ENCODE assay signal across 10 cellular contexts in genomic region chr12:49345840-49346658, GRCh38. TPM values are rescaled to one million over a fixed set of nuclear protein-coding genes. Genes with fewer than 3 reads are reported as not detected.
DNase-seq lines count a peak whose midpoint lies in the region; ATAC-seq, FAIRE-seq and TF ChIP-seq lines count a peak whose summit lies in the region.
"Had no signal": no experiment of that assay in that cellular context is flagged by ENCODE, and none has a peak within 500 bp of the region (broad histone marks: within the 10 kb centered on the region; RNA-seq: fewer than 3 reads in every experiment).

No MANE protein-coding gene starts in this region.

- no peaks in the 10 kb centered on the region for H3K9me3 ChIP-seq in esophagus squamous epithelium
- H3K9me3 ChIP-seq in small intestine (ENCODE audit: control insufficient read depth, low read depth): no peaks in the 10 kb centered on the region
- H3K9me3 ChIP-seq: body of pancreas had no signal

- peaks cover 47 to 63% (median 54%) of the 10 kb centered on the region in 3 donors for H3K4me1 ChIP-seq in esophagus squamous epithelium
- H3K4me1 ChIP-seq in small intestine (ENCODE audit: control insufficient read depth in 2 of 2, insufficient read depth in 1 of 2, low read depth in 1 of 2, low read length in 1 of 2): peaks cover 6 to 14% of the 10 kb centered on the region in 2 donors

- H3K27ac ChIP-seq in esophagus squamous epithelium (no peak overlapping the region), small intestine (ENCODE audit: low read depth in 1 of 2, low read length in 1 of 2) (no peak overlapping the region)
- H3K27ac ChIP-seq: body of pancreas had no signal

- TF ChIP-seq CTCF in LNCaP clone FGC (IDR thresholded peaks at IDR 0.05; ENCODE audit: control insufficient read depth, extremely low read depth, insufficient read depth) (no peak), esophagus squamous epithelium (IDR thresholded peaks at IDR 0.05) (no peak), omental fat pad (IDR thresholded peaks at IDR 0.05) (no peak)

- intact Hi-C loops in esophagus squamous epithelium (cut with DNase I): no loop called here

- peak; percentile 53 for DNase-seq in DMS 273 (lab: John Stamatoyannopoulos, UW; ENCODE audit: unreplicated experiment)
- no peak for DNase-seq in DMS 273 treated with DMSO at 0.1 percent for 48 hours (lab: John Stamatoyannopoulos, UW)
- DNase-seq in LNCaP clone FGC (ENCODE audit: low read depth): no peak
- DNase-seq in esophagus squamous epithelium (lab: John Stamatoyannopoulos, UW): no peak
- peak; percentile 66 for DNase-seq in retina
- no peak for DNase-seq in small intestine
- no peak for DNase-seq in omental fat pad (ENCODE audit: low spot score)

- no peak for FAIRE-seq in small intestine (lab: Jason Lieb, UNC)
- FAIRE-seq: A204.1 had no signal

- H3K36me3 ChIP-seq in esophagus squamous epithelium (no peaks in the 10 kb centered on the region), small intestine (ENCODE audit: control insufficient read depth in 2 of 2, insufficient read depth in 2 of 2, low read length in 2 of 2) (no peaks in the 10 kb centered on the region)

- WGBS in esophagus squamous epithelium, 2 donors: 1 to 2% methylated on average over 50 to 54 of the region's 60 CpGs
- 2% methylated on average over 54 to 60 of the region's 60 CpGs for WGBS in small intestine, 3 donors

- TF ChIP-seq POLR2A in esophagus squamous epithelium (IDR thresholded peaks at IDR 0.05): no peak

- H3K4me3 ChIP-seq in LNCaP clone FGC (ENCODE audit: low read depth, low read length) (peak overlapping the region; percentile 25), esophagus squamous epithelium (peak overlapping the region; percentile 21 to 62 (median 40)), small intestine (ENCODE audit: low read depth in 1 of 2, low read length in 2 of 2) (peak overlapping the region in 1 of 2 donors; percentile 49)
- H3K4me3 ChIP-seq: body of pancreas had no signal

- H3K27me3 ChIP-seq in esophagus squamous epithelium (peaks cover 16 to 100% (median 25%) of the 10 kb centered on the region in 4 donors), small intestine (ENCODE audit: control insufficient read depth in 2 of 2, insufficient read depth in 2 of 2, low read length in 2 of 2) (peaks cover 0 to 17% of the 10 kb centered on the region in 2 donors)

- ATAC-seq in HG03039 (IDR thresholded peaks at IDR 0.05; ENCODE audit: unreplicated experiment) (no peak), omental fat pad (ENCODE audit: low FRiP score) (no peak)
- ATAC-seq: body of pancreas had no signal

RNA-seq across cellular contexts. Expression of gene DNAJC22, which starts 0.6 kb away (rescaled TPM):
- total RNA-seq in esophagus squamous epithelium (under 1 TPM in 2 of 4 donors, not detected in 2; 0.18 to 0.53 TPM), omental fat pad (1 to 10 TPM in 3 of 4 donors, not detected in 1; 1.8 to 9.2 (median 3.0) TPM)
- polyA plus RNA-seq in small intestine: 10 to 100 TPM; 14.9 to 25.3 (median 16.3) TPM

RNA-seq across cellular contexts. Expression of gene C1QL4, which starts 9.1 kb away (rescaled TPM):
- not detected for total RNA-seq in esophagus squamous epithelium
- polyA plus RNA-seq in small intestine: under 1 TPM in 1 of 3 donors, not detected in 2; 0.07 TPM
- 1 to 10 TPM in 1 of 4 donors, under 1 TPM in 1, not detected in 2; 0.65 to 1.1 TPM for total RNA-seq in omental fat pad
- total RNA-seq: body of pancreas had no signal

RNA-seq across cellular contexts. Expression of gene SPATS2, which starts 21.2 kb away (rescaled TPM):
- total RNA-seq in esophagus squamous epithelium: 1 to 10 TPM; 4.8 to 9.8 (median 8.5) TPM
- polyA plus RNA-seq in small intestine: 10 to 100 TPM; 11.9 to 14.4 (median 14.3) TPM
- total RNA-seq in omental fat pad: 10 to 100 TPM in 2 of 4 donors, 1 to 10 TPM in 2; 8.0 to 16.2 (median 9.7) TPM

RNA-seq across cellular contexts. Expression of gene TROAP, which starts 23.0 kb away (rescaled TPM):
- total RNA-seq in esophagus squamous epithelium: 10 to 100 TPM in 2 of 4 donors, 1 to 10 TPM in 2; 4.6 to 17.5 (median 8.8) TPM
- 10 to 100 TPM in 1 of 3 donors, 1 to 10 TPM in 1, not detected in 1; 1.3 to 29.5 TPM for polyA plus RNA-seq in small intestine
- 1 to 10 TPM in 1 of 4 donors, under 1 TPM in 1, not detected in 2; 0.37 to 1.6 TPM for total RNA-seq in omental fat pad
- total RNA-seq: body of pancreas had no signal

RNA-seq across cellular contexts. Expression of gene PRPH, which starts 51.1 kb away (rescaled TPM):
- total RNA-seq in esophagus squamous epithelium: under 1 TPM in 1 of 4 donors, not detected in 3; 0.57 TPM
- 10 to 100 TPM in 1 of 3 donors, not detected in 2; 89.9 TPM for polyA plus RNA-seq in small intestine
- 1 to 10 TPM; 1.3 to 4.4 (median 2.7) TPM for total RNA-seq in omental fat pad

Comparison
In these comparisons a context has a peak if more than half of its experiments do, and no peak if none do; other contexts are left out.
1. DNase-seq: peak in DMS 273 (single experiment) and retina (single experiment); none in DMS 273 treated with DMSO at 0.1 percent for 48 hours (single experiment), LNCaP clone FGC (single experiment), esophagus squamous epithelium (single experiment), small intestine (single experiment) and omental fat pad (single experiment).